In the genomic region with DNA sequence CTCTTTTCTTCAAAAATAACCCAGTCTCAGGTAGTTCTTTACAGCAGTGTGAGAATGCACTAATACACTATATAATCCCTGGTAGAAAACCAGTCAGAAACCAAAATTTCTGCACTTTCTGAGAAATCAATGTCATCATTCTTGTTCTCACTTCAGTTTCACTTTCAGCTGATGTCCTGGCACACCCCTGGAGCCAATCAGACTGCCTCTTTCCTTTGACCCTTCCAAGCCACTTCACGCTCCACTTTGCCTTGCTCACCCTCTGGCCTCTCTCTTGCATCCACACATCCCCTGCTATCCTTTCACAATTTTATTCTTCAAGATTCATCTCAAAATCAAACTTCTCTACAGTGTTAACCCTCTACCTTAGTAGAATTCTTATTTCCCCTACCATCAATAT, we compare ENCODE assay signal across 24 cellular contexts.
"Had no signal": no experiment of that assay in that cellular context is flagged by ENCODE, and none has a peak within 500 bp of the region (broad histone marks: within the 10 kb centered on the region; RNA-seq: fewer than 3 reads in every experiment).

No MANE protein-coding gene starts in this region.

- H3K79me2 ChIP-seq: hepatocyte, parathyroid adenoma had no signal

- H3K36me3 ChIP-seq: esophagus muscularis mucosa, gastroesophageal sphincter, heart left ventricle, left lung, neural progenitor cell, transverse colon, upper lobe of right lung, uterus had no signal

- H2AFZ ChIP-seq: hepatocyte, neural progenitor cell, parathyroid adenoma had no signal

- H3K4me1 ChIP-seq: esophagus muscularis mucosa, foreskin keratinocyte, gastroesophageal sphincter, heart left ventricle, left lung, parathyroid adenoma, transverse colon, upper lobe of right lung, uterus had no signal

- H3K27ac ChIP-seq: coronary artery, esophagus muscularis mucosa, foreskin keratinocyte, gastroesophageal sphincter, heart left ventricle, hepatocyte, left lung, neural progenitor cell, parathyroid adenoma, transverse colon, upper lobe of right lung, uterus had no signal

- H3K27me3 ChIP-seq: esophagus muscularis mucosa, foreskin keratinocyte, gastroesophageal sphincter, heart left ventricle, hepatocyte, left lung, neural progenitor cell, transverse colon, upper lobe of right lung, uterus had no signal

- FAIRE-seq: endothelial cell of umbilical vein, kidney had no signal

- ATAC-seq: foreskin keratinocyte; gastroesophageal sphincter; heart left ventricle; left lung; naive thymus-derived CD4-positive, alpha-beta T cell; sciatic nerve; stimulated activated effector memory CD8-positive, alpha-beta T cell treated with anti-CD3 and anti-CD28 coated beads, Interleukin-12 subunit alpha, Interleukin-12 subunit beta, amount 100 ng/mL, for 72 hours; upper lobe of right lung had no signal

- H3K4me3 ChIP-seq: coronary artery, esophagus muscularis mucosa, gastroesophageal sphincter, heart left ventricle, hepatocyte, left lung, neural progenitor cell, transverse colon, upper lobe of right lung, uterus had no signal

- H3K9ac ChIP-seq: neural progenitor cell, parathyroid adenoma had no signal

- DNase-seq: dermis blood vessel endothelial cell; effector memory CD4-positive, alpha-beta T cell; foreskin keratinocyte; heart left ventricle; kidney; left lung; mesendoderm; midbrain; naive thymus-derived CD4-positive, alpha-beta T cell; stimulated activated CD4-positive, alpha-beta T cell treated with anti-CD3 and anti-CD28 coated beads, Interleukin-2, amount 100 ng/mL, for 24 hours; stimulated activated CD4-positive, alpha-beta T cell treated with anti-CD3 and anti-CD28 coated beads, Interleukin-4, amount 100 ng/mL, for 24 hours; stimulated activated naive CD4-positive, alpha-beta T cell treated with Interleukin-2 at 50 U/mL for 16 hours; transverse colon; upper lobe of right lung; uterus had no signal

- H3K4me2 ChIP-seq: hepatocyte, neural progenitor cell had no signal

- H3K9me3 ChIP-seq: uterus had no signal
